8 cellular contexts compared by ENCODE assay signal in the genomic region with DNA sequence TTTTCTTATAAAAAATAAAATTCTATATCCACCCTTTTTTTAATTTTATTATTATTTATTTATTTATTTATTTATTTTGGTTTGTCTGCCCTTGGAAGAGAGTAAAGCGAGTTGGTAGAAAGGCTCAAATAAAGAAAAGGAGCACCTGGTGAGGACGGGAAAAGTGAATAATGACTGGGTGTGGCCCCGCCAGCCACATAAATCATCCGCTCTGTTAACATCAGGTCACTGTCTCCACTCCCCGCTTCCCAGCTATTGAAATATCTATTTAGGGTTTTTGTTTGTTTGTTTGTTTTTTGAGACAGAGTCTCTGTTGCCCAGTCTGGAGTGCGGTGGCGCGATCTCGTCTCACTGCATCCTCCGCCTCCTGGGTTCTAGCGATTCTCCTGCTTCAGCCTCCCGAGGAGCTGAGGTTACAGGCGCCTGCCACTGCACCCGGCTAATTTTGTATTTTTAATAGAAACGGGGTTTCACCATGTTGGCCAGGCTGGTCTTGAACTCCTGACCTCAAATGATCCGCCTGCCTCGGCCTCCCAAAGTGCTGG. TPM values are rescaled to one million over a fixed set of nuclear protein-coding genes. Genes with fewer than 3 reads are reported as not detected.
DNase-seq lines count a peak whose midpoint lies in the region; ATAC-seq and TF ChIP-seq lines count a peak whose summit lies in the region.

No MANE protein-coding gene starts in this region.

- H3K36me3 ChIP-seq in stomach, result no peaks in the 10 kb centered on the region

- H3K9me3 ChIP-seq in stomach, result no peaks in the 10 kb centered on the region

- peak overlapping the region in 3 of 4 donors; percentile 87 to 94 (median 92) for H3K4me3 ChIP-seq in stomach

- 60 to 79% (median 69%) methylated on average over 17 of the region's 17 CpGs for WGBS in stomach, 5 donors

- peaks cover 4% of the 10 kb centered on the region for H3K9me3 Mint-ChIP-seq in activated CD4-positive, alpha-beta T cell treated with anti-CD3 and anti-CD28 coated beads, Interleukin-2, amount 10 ng/mL, durations not matched to agents 7 days and 5 days

- ATAC-seq in foreskin keratinocyte (no peak), GM21423 (IDR thresholded peaks at IDR 0.05; ENCODE audit: unreplicated experiment) (no peak)

- no peak overlapping the region for H3K27ac Mint-ChIP-seq in activated CD4-positive, alpha-beta T cell treated with anti-CD3 and anti-CD28 coated beads, Interleukin-2, amount 10 ng/mL, durations not matched to agents 7 days and 5 days

- no peak for TF ChIP-seq POLR2A in stomach (IDR thresholded peaks at IDR 0.05)

- no peak for DNase-seq in activated CD4-positive, alpha-beta T cell treated with anti-CD3 and anti-CD28 coated beads, Interleukin-2, amount 10 ng/mL, durations not matched to agents 7 days and 5 days
- no peak for DNase-seq in activated CD4-positive, alpha-beta T cell treated with anti-CD3 and anti-CD28 coated beads for 4 hours
- DNase-seq in SW480 (ENCODE audit: low spot score) (peak; percentile 49), foreskin keratinocyte (peak; percentile 7 to 23), stomach (no peak), NCI-H524 treated with DMSO at 0.1 percent for 48 hours (lab: John Stamatoyannopoulos, UW) (no peak), T1000 (lab: John Stamatoyannopoulos, UW) (no peak)

- H3K4me1 ChIP-seq in foreskin keratinocyte, result peaks cover 5% of the 10 kb centered on the region
- peaks cover 9 to 44% (median 23%) of the 10 kb centered on the region in 4 donors for H3K4me1 ChIP-seq in stomach

- H3K27me3 ChIP-seq in foreskin keratinocyte, result no peaks in the 10 kb centered on the region
- H3K27me3 ChIP-seq in stomach, result no peaks in the 10 kb centered on the region

- peak overlapping the region; percentile 6 for H3K4me3 Mint-ChIP-seq in activated CD4-positive, alpha-beta T cell treated with anti-CD3 and anti-CD28 coated beads, Interleukin-2, amount 10 ng/mL, durations not matched to agents 7 days and 5 days

- CTCF ChIA-PET in activated CD4-positive, alpha-beta T cell treated with anti-CD3 and anti-CD28 coated beads, Interleukin-2, amount 10 ng/mL, durations not matched to agents 7 days and 5 days (lab: Charles Lee), result interaction anchor here (0.8 to 1.0 kb wide), 2 partner anchors 14 to 18 kb away, joined by 3 to 4 read pairs; no protein-coding TSS in a partner anchor

- POLR2A ChIA-PET in activated CD4-positive, alpha-beta T cell treated with anti-CD3 and anti-CD28 coated beads, Interleukin-2, amount 10 ng/mL, durations not matched to agents 7 days and 5 days (lab: Charles Lee), result no interaction called here

- TF ChIP-seq EP300 in stomach (IDR thresholded peaks at IDR 0.05), result no peak

- H3K4me1 Mint-ChIP-seq in activated CD4-positive, alpha-beta T cell treated with anti-CD3 and anti-CD28 coated beads, Interleukin-2, amount 10 ng/mL, durations not matched to agents 7 days and 5 days, result peaks cover 44% of the 10 kb centered on the region

- H3K27ac ChIP-seq in foreskin keratinocyte, result no peak overlapping the region
- H3K27ac ChIP-seq in stomach, result no peak overlapping the region

- H3K36me3 Mint-ChIP-seq in activated CD4-positive, alpha-beta T cell treated with anti-CD3 and anti-CD28 coated beads, Interleukin-2, amount 10 ng/mL, durations not matched to agents 7 days and 5 days (ENCODE audit: low read depth), result peaks cover 8% of the 10 kb centered on the region

- intact Hi-C loops in stomach (cut with DNase I; ENCODE audit: low total_unique reads), result no loop called here

- no peaks in the 10 kb centered on the region for H3K27me3 Mint-ChIP-seq in activated CD4-positive, alpha-beta T cell treated with anti-CD3 and anti-CD28 coated beads, Interleukin-2, amount 10 ng/mL, durations not matched to agents 7 days and 5 days

- TF ChIP-seq CTCF in foreskin keratinocyte (conservative IDR thresholded peaks at IDR 0.05), result no peak
- TF ChIP-seq CTCF in stomach (IDR thresholded peaks at IDR 0.05), result no peak

RNA-seq across cellular contexts. Expression of gene POLR3G, which starts 0.8 kb away (rescaled TPM):
- total RNA-seq in activated CD4-positive, alpha-beta T cell treated with anti-CD3 and anti-CD28 coated beads, Interleukin-2, amount 10 ng/mL, durations not matched to agents 7 days and 5 days, result 1 to 10 TPM; 3.0 to 3.5 TPM
- total RNA-seq in foreskin keratinocyte, result 21.6 and 24.1 TPM in 2 replicates
- polyA plus RNA-seq in foreskin keratinocyte, result 11.9 and 15.3 TPM in 2 replicates
- total RNA-seq in stomach, result 1 to 10 TPM in 1 of 5 donors, not detected in 4; 1.1 TPM
- polyA plus RNA-seq in stomach, result 1 to 10 TPM in 1 of 3 donors, under 1 TPM in 2; 0.31 to 2.4 (median 0.95) TPM

RNA-seq across cellular contexts. Expression of gene MBLAC2, which starts 0.9 kb away (rescaled TPM):
- total RNA-seq in activated CD4-positive, alpha-beta T cell treated with anti-CD3 and anti-CD28 coated beads, Interleukin-2, amount 10 ng/mL, durations not matched to agents 7 days and 5 days, result 1 to 10 TPM; 6.1 to 7.3 TPM
- total RNA-seq in foreskin keratinocyte, result 3.8 and 5.5 TPM in 2 replicates
- 1.1 and 1.9 TPM in 2 replicates for polyA plus RNA-seq in foreskin keratinocyte
- total RNA-seq in stomach, result 1 to 10 TPM in 3 of 5 donors, under 1 TPM in 2; under 0.01 to 4.9 (median 3.0) TPM
- 1 to 10 TPM in 2 of 3 donors, under 1 TPM in 1; 0.87 to 1.9 (median 1.8) TPM for polyA plus RNA-seq in stomach

RNA-seq across cellular contexts. Expression of gene LYSMD3, which starts 53.9 kb away (rescaled TPM):
- total RNA-seq in activated CD4-positive, alpha-beta T cell treated with anti-CD3 and anti-CD28 coated beads, Interleukin-2, amount 10 ng/mL, durations not matched to agents 7 days and 5 days, result 10 to 100 TPM; 21.1 to 22.5 TPM
- total RNA-seq in foreskin keratinocyte, result 14.9 and 15.7 TPM in 2 replicates
- polyA plus RNA-seq in foreskin keratinocyte, result 4.0 and 4.7 TPM in 2 replicates
- total RNA-seq in stomach, result 10 to 100 TPM in 2 of 5 donors, 1 to 10 TPM in 3; 7.6 to 27.0 (median 8.1) TPM
- polyA plus RNA-seq in stomach, result 1 to 10 TPM; 3.9 to 6.3 (median 6.0) TPM

Comparison
In these comparisons a context has a peak if more than half of its experiments do, and no peak if none do; other contexts are left out.
1. DNase-seq: peak in SW480 (single experiment) and foreskin keratinocyte (2 of 2); none in activated CD4-positive, alpha-beta T cell treated with anti-CD3 and anti-CD28 coated beads, Interleukin-2, amount 10 ng/mL, durations not matched to agents 7 days and 5 days (single experiment), activated CD4-positive, alpha-beta T cell treated with anti-CD3 and anti-CD28 coated beads for 4 hours (0 of 2), stomach (single experiment), NCI-H524 treated with DMSO at 0.1 percent for 48 hours (single experiment) and T1000 (single experiment).